Comparison of ENCODE assay signal across 23 cellular contexts in genomic region chr5:17129093-17129492, GRCh38.
A peak's percentile ranks its signal among the peaks of the same experiment; 100 is the strongest.
DNase-seq lines count a peak whose midpoint lies in the region; ATAC-seq and TF ChIP-seq lines count a peak whose summit lies in the region.
"Had no signal": no experiment of that assay in that cellular context is flagged by ENCODE, and none has a peak within 500 bp of the region (broad histone marks: within the 10 kb centered on the region; RNA-seq: fewer than 3 reads in every experiment).

No MANE protein-coding gene starts in this region.

- no peak overlapping the region; the same call in 1 of the 2 replicates for H3K4me2 ChIP-seq in IMR-90 (ENCODE audit: low read depth, low read length)
- no peak overlapping the region for H3K4me2 ChIP-seq in GM23248 (ENCODE audit: unreplicated experiment)
- H3K4me2 ChIP-seq: GM23338 had no signal

- peak overlapping the region; percentile 66 for H2BK15ac ChIP-seq in IMR-90 (ENCODE audit: low read depth, low read length)

- no peaks in the 10 kb centered on the region for H3K36me3 ChIP-seq in IMR-90 (ENCODE audit: control insufficient read depth, insufficient read depth, low read length)
- no peaks in the 10 kb centered on the region for H3K36me3 ChIP-seq in gastroesophageal sphincter
- no peaks in the 10 kb centered on the region for H3K36me3 ChIP-seq in GM23248 (ENCODE audit: low read depth)
- H3K36me3 ChIP-seq: breast epithelium, gastrocnemius medialis, ovary, right atrium auricular region, vagina had no signal

- H3K9ac ChIP-seq in IMR-90 (ENCODE audit: low read depth, low read length): peak overlapping the region; percentile 38; the same call in 1 of the 2 replicates
- H3K9ac ChIP-seq in GM23248: no peak overlapping the region

- no peaks in the 10 kb centered on the region for H4K20me1 ChIP-seq in IMR-90 (ENCODE audit: insufficient read depth, low read length)
- no peaks in the 10 kb centered on the region for H4K20me1 ChIP-seq in GM23248 (ENCODE audit: insufficient read depth)

- H3K9me3 ChIP-seq in IMR-90 (ENCODE audit: control insufficient read depth, insufficient read depth, low read length): no peaks in the 10 kb centered on the region
- H3K9me3 ChIP-seq in gastroesophageal sphincter: no peaks in the 10 kb centered on the region
- H3K9me3 ChIP-seq in GM23248 (ENCODE audit: low read depth): no peaks in the 10 kb centered on the region
- H3K9me3 ChIP-seq: breast epithelium, gastrocnemius medialis, ovary, right atrium auricular region, vagina had no signal

- no peak for TF ChIP-seq EP300 in gastroesophageal sphincter (IDR thresholded peaks at IDR 0.05)

- ATAC-seq in IMR-90 (ENCODE audit: low read depth) (no peak), gastroesophageal sphincter (no peak)
- ATAC-seq: gastrocnemius medialis, GM23338 had no signal

- H3K9me2 ChIP-seq in GM23248 (ENCODE audit: insufficient read depth): no peaks in the 10 kb centered on the region

- WGBS in IMR-90 (ENCODE audit: extremely low coverage in 2 of 2, insufficient read length in 1 of 2), 2 experiments: no CpG with 5 or more reads among the region's 8 CpGs
- WGBS in gastroesophageal sphincter (ENCODE audit: low coverage in 1 of 2), 2 donors: 41 to 50% methylated on average over 4 to 6 of the region's 8 CpGs
- 94 to 98% methylated on average over 8 of the region's 8 CpGs for WGBS in GM23248 (ENCODE audit: low coverage in 1 of 2, low lambda C conversion rate in 2 of 2, missing lambda C conversion rate in 2 of 2), 2 experiments

- H2AK5ac ChIP-seq in IMR-90 (ENCODE audit: low read depth, low read length): peak overlapping the region; percentile 100

- H3K14ac ChIP-seq in IMR-90 (replicated peaks; ENCODE audit: low read depth, low read length): peak overlapping the region; percentile 65

- no peak overlapping the region for H3K4me3 ChIP-seq in IMR-90 (ENCODE audit: insufficient read depth, low read depth, low read length)
- H3K4me3 ChIP-seq in astrocyte of the spinal cord (ENCODE audit: low read depth, low read length): no peak overlapping the region
- no peak overlapping the region for H3K4me3 ChIP-seq in gastroesophageal sphincter
- no peak overlapping the region for H3K4me3 ChIP-seq in GM23248
- H3K4me3 ChIP-seq: breast epithelium, gastrocnemius medialis, GM23338, ovary, right atrium auricular region, vagina had no signal

- peaks cover 13% of the 10 kb centered on the region; the same call in 1 of the 2 replicates for H3F3A ChIP-seq in GM23248 (ENCODE audit: insufficient read depth)

- 0 out of 2 replicates have a peak, but pooled peaks cover 16% of the 10 kb centered on the region for H3K79me2 ChIP-seq in GM23248 (ENCODE audit: insufficient read depth)

- peaks cover 24 to 48% of the 10 kb centered on the region in 2 experiments for H3K79me1 ChIP-seq in IMR-90 (ENCODE audit: low read depth in 1 of 2, low read length in 2 of 2)

- H3K9me1 ChIP-seq in IMR-90 (ENCODE audit: insufficient read depth, low read length): peaks cover 16% of the 10 kb centered on the region

- H2BK120ac ChIP-seq in IMR-90 (ENCODE audit: low read depth, low read length): peak overlapping the region; percentile 99

- H3K4ac ChIP-seq in IMR-90 (ENCODE audit: low read depth, low read length): peak overlapping the region; percentile 96

- peak overlapping the region; percentile 96 for H3K18ac ChIP-seq in IMR-90 (ENCODE audit: low read depth, low read length)

- DNase-seq in IMR-90: no peak
- peak; percentile 42 for DNase-seq in astrocyte of the spinal cord (ENCODE audit: low read depth, low spot score)
- DNase-seq in hepatic stellate cell (ENCODE audit: low spot score): peak; percentile 50
- peak; percentile 54 for DNase-seq in posterior vena cava (ENCODE audit: low spot score)
- no peak for DNase-seq in GM23248
- no peak for DNase-seq in islet precursor cell
- DNase-seq in central memory CD4-positive, alpha-beta T cell: no peak
- DNase-seq: activated B cell treated with CpG ODN at 0.5 μM for 24 hours; activated CD4-positive, alpha-beta memory T cell treated with anti-CD3 and anti-CD28 coated beads for 36 hours; activated effector memory CD4-positive, alpha-beta T cell treated with anti-CD3 and anti-CD28 coated beads, Interleukin-2, amount 50 U/mL, for 16 hours; gastrocnemius medialis; NCI-H1417; NCI-H2171; NCI-H526; ovary; stimulated activated CD8-positive, alpha-beta memory T cell treated with anti-CD3 and anti-CD28 coated beads, Interleukin-4, amount 100 ng/mL, for 48 hours; substantia nigra; T1000 had no signal

- H2AFZ ChIP-seq in IMR-90 (replicated peaks; ENCODE audit: low read length, poor library complexity) (peak overlapping the region; percentile 25), GM23248 (no peak overlapping the region)
- H2AFZ ChIP-seq: GM23338 had no signal

- H3K4me1 ChIP-seq in IMR-90 (ENCODE audit: control insufficient read depth, insufficient read depth, low read length) (peaks cover 18% of the 10 kb centered on the region), gastroesophageal sphincter (no peaks in the 10 kb centered on the region), GM23248 (ENCODE audit: insufficient read depth) (peaks cover 34% of the 10 kb centered on the region)
- H3K4me1 ChIP-seq: breast epithelium, gastrocnemius medialis, right atrium auricular region, vagina had no signal

- H3K27ac ChIP-seq in IMR-90 (ENCODE audit: insufficient read depth, low read length): peak overlapping the region; percentile 91
- no peak overlapping the region for H3K27ac ChIP-seq in gastroesophageal sphincter
- no peak overlapping the region for H3K27ac ChIP-seq in GM23248
- H3K27ac ChIP-seq: breast epithelium, gastrocnemius medialis, ovary, right atrium auricular region, vagina had no signal

- peak overlapping the region; percentile 100 for H2BK20ac ChIP-seq in IMR-90 (ENCODE audit: low read depth, low read length)

- in situ Hi-C loops in IMR-90 (cut with MboI; ENCODE audit: low sequenced_read_pairs): loop anchor here (5.0 kb wide), 1 partner anchor 58 kb away; no protein-coding TSS in a partner anchor
- in situ Hi-C loops in astrocyte of the spinal cord (cut with HindIII; ENCODE audit: low sequenced_read_pairs): no loop called here
- in situ Hi-C loops in GM23248 (cut with MboI): loop anchor here (25.0 kb wide), 1 partner anchor 192 kb away; the partner anchor contains the start of gene MYO10

- no peaks in the 10 kb centered on the region for H3K27me3 ChIP-seq in IMR-90 (ENCODE audit: control insufficient read depth, insufficient read depth, low read length)
- H3K27me3 ChIP-seq in gastroesophageal sphincter: peaks cover 14% of the 10 kb centered on the region
- H3K27me3 ChIP-seq in GM23248 (replicated peaks; ENCODE audit: insufficient read depth): no peaks in the 10 kb centered on the region
- H3K27me3 ChIP-seq: breast epithelium, gastrocnemius medialis, ovary, right atrium auricular region, vagina had no signal

- H2AK9ac ChIP-seq in IMR-90 (replicated peaks; ENCODE audit: low read depth, low read length, poor library complexity): peak overlapping the region; percentile 18

- TF ChIP-seq POLR2A in IMR-90 (IDR thresholded peaks at IDR 0.05; ENCODE audit: low read depth, low read length): no peak
- TF ChIP-seq POLR2A in gastroesophageal sphincter (IDR thresholded peaks at IDR 0.05): no peak

- no TSS peak for BruUV-seq in IMR-90 (replicated peaks; lab: Mats Ljungman, UMichigan)

- H3K23ac ChIP-seq in IMR-90 (ENCODE audit: low read depth, low read length): peak overlapping the region; percentile 47

- intact Hi-C loops in IMR-90 (cut with micrococcal nuclease) (loop anchor here (5.0 kb wide), 1 partner anchor 127 kb away; no protein-coding TSS in a partner anchor), posterior vena cava (cut with DNase I) (no loop called here)

- peak overlapping the region; percentile 97 for H4K91ac ChIP-seq in IMR-90 (ENCODE audit: insufficient read depth, low read depth, low read length)

- H4K8ac ChIP-seq in IMR-90 (ENCODE audit: low read depth in 2 of 2, low read length in 2 of 2): peak overlapping the region; percentile 92 to 99

- TF ChIP-seq RAD21 in IMR-90 (IDR thresholded peaks at IDR 0.05; ENCODE audit: low read length): no peak

- TF ChIP-seq CTCF in IMR-90 (conservative IDR thresholded peaks at IDR 0.05; ENCODE audit: low read depth, low read length): no peak
- no peak for TF ChIP-seq CTCF in astrocyte of the spinal cord (IDR thresholded peaks at IDR 0.05; ENCODE audit: low read depth, low read length)
- TF ChIP-seq CTCF in gastroesophageal sphincter (IDR thresholded peaks at IDR 0.05): no peak

- peak overlapping the region; percentile 100 for H4K5ac ChIP-seq in IMR-90 (ENCODE audit: low read depth, low read length)

- dilution Hi-C loops in IMR-90 (cut with HindIII; ENCODE audit: low sequenced_read_pairs, unreplicated experiment): no loop called here

- peak overlapping the region; percentile 63 for H2BK5ac ChIP-seq in IMR-90 (ENCODE audit: low read depth, low read length, poor library complexity, severe bottlenecking)

- peak overlapping the region; percentile 58 for H3K56ac ChIP-seq in IMR-90 (ENCODE audit: extremely low read depth, insufficient read depth, low read length)

- POLR2A ChIA-PET in IMR-90 (lab: Charles Lee; ENCODE audit: unreplicated experiment): no interaction called here

- CTCF ChIA-PET in IMR-90 (lab: Yijun Ruan, JAX): interaction anchor here (1.0 kb wide), 1 partner anchor 61 kb away, joined by 4 read pairs; no protein-coding TSS in a partner anchor

TF ChIP-seq in IMR-90, 13 proteins besides CTCF, POLR2A, EP300 and RAD21:
- TF ChIP-seq USF2 (IDR thresholded peaks at IDR 0.05; ENCODE audit: low read depth, low read length) (no peak), CEBPB (IDR thresholded peaks at IDR 0.05; ENCODE audit: low read depth, low read length) (peak; percentile 34; the same call in 1 of the 2 replicates), FOS (IDR thresholded peaks at IDR 0.05; ENCODE audit: low read depth, low read length) (no peak)

Comparison
In these comparisons a context has a peak if more than half of its experiments do, and no peak if none do; other contexts are left out.
1. DNase-seq: peak in astrocyte of the spinal cord (single experiment), hepatic stellate cell (single experiment) and posterior vena cava (single experiment); none in IMR-90 (single experiment), GM23248 (single experiment), islet precursor cell (single experiment) and central memory CD4-positive, alpha-beta T cell (single experiment).